Comparison of ENCODE assay signal across 10 cellular contexts in the genomic region with DNA sequence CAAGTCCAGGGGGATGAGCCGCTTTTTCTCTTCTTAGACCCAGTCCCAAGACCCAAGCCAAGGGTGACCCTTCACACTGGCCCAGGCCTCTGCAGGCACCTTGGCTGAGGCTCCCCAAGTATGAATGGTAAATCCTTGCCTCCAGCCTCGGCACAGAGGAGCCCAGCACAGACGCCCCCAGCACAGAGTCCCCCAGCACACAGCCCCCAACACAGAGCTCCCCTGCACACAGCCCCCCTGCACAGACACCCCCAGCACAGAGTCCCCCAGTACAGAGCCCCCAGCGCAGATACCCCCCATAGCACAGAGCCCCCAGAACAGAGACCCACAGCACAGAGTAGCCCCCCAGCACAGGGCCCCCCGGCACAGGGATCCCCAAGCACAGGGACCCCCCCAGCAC. TPM values are rescaled to one million over a fixed set of nuclear protein-coding genes. Genes with fewer than 3 reads are reported as not detected.
A peak's percentile ranks its signal among the peaks of the same experiment; 100 is the strongest.
DNase-seq lines count a peak whose midpoint lies in the region; ATAC-seq and TF ChIP-seq lines count a peak whose summit lies in the region.
"Had no signal": no experiment of that assay in that cellular context is flagged by ENCODE, and none has a peak within 500 bp of the region (broad histone marks: within the 10 kb centered on the region; RNA-seq: fewer than 3 reads in every experiment).

No MANE protein-coding gene starts in this region.

- no peaks in the 10 kb centered on the region for H3K27me3 Mint-ChIP-seq in activated naive CD8-positive, alpha-beta T cell treated with anti-CD3 and anti-CD28 coated beads, Interleukin-2, amount 10 ng/mL, durations not matched to agents 7 days and 5 days
- H3K27me3 Mint-ChIP-seq in naive B cell = no peaks in the 10 kb centered on the region

- DNase-seq in GM06990 (ENCODE audit: extremely low read depth, insufficient read length) = no peak
- DNase-seq in activated naive CD8-positive, alpha-beta T cell treated with anti-CD3 and anti-CD28 coated beads, Interleukin-2, amount 10 ng/mL, durations not matched to agents 7 days and 5 days = no peak
- no peak for DNase-seq in naive B cell
- DNase-seq in stimulated activated CD4-positive, alpha-beta T cell treated with anti-CD3 and anti-CD28 coated beads, Interleukin-1b, Interleukin-23, amount 100 ng/mL, for 48 hours = no peak
- no peak for DNase-seq in central memory CD4-positive, alpha-beta T cell
- DNase-seq: T-helper 9 cell had no signal

- POLR2A ChIA-PET in activated naive CD8-positive, alpha-beta T cell treated with anti-CD3 and anti-CD28 coated beads, Interleukin-2, amount 10 ng/mL, durations not matched to agents 7 days and 5 days (lab: Charles Lee) = no interaction called here

- H3K4me3 ChIP-seq in GM06990 (replicated peaks; ENCODE audit: low read depth, low read length) = peak overlapping the region; percentile 91

- H3K4me3 Mint-ChIP-seq in activated naive CD8-positive, alpha-beta T cell treated with anti-CD3 and anti-CD28 coated beads, Interleukin-2, amount 10 ng/mL, durations not matched to agents 7 days and 5 days = peak overlapping the region; percentile 70
- H3K4me3 Mint-ChIP-seq in naive B cell = peak overlapping the region in 7 of 8 donors; percentile 45 to 87 (median 56)

- TF ChIP-seq CTCF in 22Rv1 (IDR thresholded peaks at IDR 0.05) (no peak), GM06990 (IDR thresholded peaks at IDR 0.05; ENCODE audit: insufficient read depth, low read length, poor library complexity, severe bottlenecking) (no peak)

- H3K27me3 ChIP-seq in GM06990 (replicated peaks; ENCODE audit: control insufficient read depth, insufficient read depth, low read length) = no peaks in the 10 kb centered on the region

- peak overlapping the region; percentile 96 for H3K27ac ChIP-seq in 22Rv1

- no peaks in the 10 kb centered on the region; the same call in 1 of the 2 replicates for H3K36me3 ChIP-seq in GM06990 (ENCODE audit: control insufficient read depth, insufficient read depth, low read length)
- H3K36me3 ChIP-seq: thoracic aorta had no signal

- no peaks in the 10 kb centered on the region for H3K9me3 Mint-ChIP-seq in activated naive CD8-positive, alpha-beta T cell treated with anti-CD3 and anti-CD28 coated beads, Interleukin-2, amount 10 ng/mL, durations not matched to agents 7 days and 5 days
- no peaks in the 10 kb centered on the region for H3K9me3 Mint-ChIP-seq in naive B cell

- H3K4me1 Mint-ChIP-seq in activated naive CD8-positive, alpha-beta T cell treated with anti-CD3 and anti-CD28 coated beads, Interleukin-2, amount 10 ng/mL, durations not matched to agents 7 days and 5 days = peaks cover 11% of the 10 kb centered on the region
- H3K4me1 Mint-ChIP-seq in naive B cell = peaks cover 13 to 32% (median 30%) of the 10 kb centered on the region in 3 donors

- no peaks in the 10 kb centered on the region for H3K36me3 Mint-ChIP-seq in activated naive CD8-positive, alpha-beta T cell treated with anti-CD3 and anti-CD28 coated beads, Interleukin-2, amount 10 ng/mL, durations not matched to agents 7 days and 5 days
- no peaks in the 10 kb centered on the region for H3K36me3 Mint-ChIP-seq in naive B cell

- peak overlapping the region; percentile 67 for H3K27ac Mint-ChIP-seq in activated naive CD8-positive, alpha-beta T cell treated with anti-CD3 and anti-CD28 coated beads, Interleukin-2, amount 10 ng/mL, durations not matched to agents 7 days and 5 days
- H3K27ac Mint-ChIP-seq in naive B cell = peak overlapping the region in 2 of 6 donors; percentile 9 to 24

- ATAC-seq in activated naive CD8-positive, alpha-beta T cell treated with anti-CD3 and anti-CD28 coated beads, Interleukin-2, amount 10 ng/mL, durations not matched to agents 7 days and 5 days (ENCODE audit: low read depth) = no peak
- ATAC-seq in naive B cell (ENCODE audit: low read depth in 2 of 2) (no peak), HG03097 (IDR thresholded peaks at IDR 0.05; ENCODE audit: low FRiP score, unreplicated experiment) (no peak), HG03469 (IDR thresholded peaks at IDR 0.05; ENCODE audit: unreplicated experiment) (no peak)

RNA-seq across cellular contexts. Expression of gene MCRIP2, which starts 1.0 kb away (rescaled TPM):
- total RNA-seq in activated naive CD8-positive, alpha-beta T cell treated with anti-CD3 and anti-CD28 coated beads, Interleukin-2, amount 10 ng/mL, durations not matched to agents 7 days and 5 days = 10 to 100 TPM; 35.4 to 43.0 TPM
- 10 to 100 TPM; 20.8 to 46.6 (median 22.7) TPM for polyA plus RNA-seq in naive B cell (ENCODE audit: low read depth in 6 of 6)

RNA-seq across cellular contexts. Expression of gene METTL26, which starts 4.5 kb away (rescaled TPM):
- total RNA-seq in activated naive CD8-positive, alpha-beta T cell treated with anti-CD3 and anti-CD28 coated beads, Interleukin-2, amount 10 ng/mL, durations not matched to agents 7 days and 5 days = 10 to 100 TPM; 75.7 to 81.2 TPM
- polyA plus RNA-seq in naive B cell (ENCODE audit: low read depth in 6 of 6) = 10 to 100 TPM; 66.3 to 87.6 (median 84.9) TPM

RNA-seq across cellular contexts. Expression of gene WDR90, which starts 8.6 kb away (rescaled TPM):
- 10 to 100 TPM; 73.2 to 79.1 TPM for total RNA-seq in activated naive CD8-positive, alpha-beta T cell treated with anti-CD3 and anti-CD28 coated beads, Interleukin-2, amount 10 ng/mL, durations not matched to agents 7 days and 5 days
- polyA plus RNA-seq in naive B cell (ENCODE audit: low read depth in 6 of 6) = 1 to 10 TPM in 2 of 6 donors, under 1 TPM in 3, not detected in 1; 0.75 to 2.3 (median 0.90) TPM

RNA-seq across cellular contexts. Expression of gene WFIKKN1, which starts 9.8 kb away (rescaled TPM):
- total RNA-seq in activated naive CD8-positive, alpha-beta T cell treated with anti-CD3 and anti-CD28 coated beads, Interleukin-2, amount 10 ng/mL, durations not matched to agents 7 days and 5 days = under 1 TPM; 0.47 to 0.60 TPM
- not detected for polyA plus RNA-seq in naive B cell (ENCODE audit: low read depth in 6 of 6)

RNA-seq across cellular contexts. Expression of gene RHOT2, which starts 27.3 kb away (rescaled TPM):
- 100 to 1,000 TPM; 173 to 183 TPM for total RNA-seq in activated naive CD8-positive, alpha-beta T cell treated with anti-CD3 and anti-CD28 coated beads, Interleukin-2, amount 10 ng/mL, durations not matched to agents 7 days and 5 days
- polyA plus RNA-seq in naive B cell (ENCODE audit: low read depth in 6 of 6) = 10 to 100 TPM; 22.1 to 49.1 (median 35.0) TPM
